8 cellular contexts compared by ENCODE assay signal in the genomic region with DNA sequence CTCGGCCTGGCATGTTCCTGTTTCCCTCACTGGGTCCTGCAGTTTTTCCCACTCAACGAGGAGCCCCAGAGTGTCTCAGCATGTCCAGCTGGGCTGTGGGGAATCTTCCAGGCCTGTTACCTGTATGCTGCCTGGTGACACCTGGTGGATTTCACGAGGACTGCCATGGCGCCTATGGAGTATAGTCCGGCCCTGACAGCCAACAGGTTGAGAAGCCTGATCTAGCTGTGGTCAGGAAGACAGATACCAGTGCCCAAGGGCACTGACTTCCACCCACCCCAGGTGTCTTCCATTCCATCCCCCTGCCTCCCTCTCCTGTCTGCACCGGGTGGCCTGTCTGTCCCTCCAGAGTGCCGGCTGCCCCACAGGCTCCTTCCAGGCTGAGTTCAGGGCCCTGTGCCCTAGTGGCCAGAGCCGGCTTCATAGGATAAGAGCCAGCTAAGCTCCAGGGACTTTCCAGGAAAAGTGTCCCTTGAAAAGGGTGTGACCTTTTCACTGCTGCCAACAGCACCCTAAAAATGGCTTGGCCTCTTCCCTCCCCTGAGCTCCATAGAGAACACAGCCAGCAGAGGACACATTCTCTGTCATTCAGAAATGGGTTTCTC.
DNase-seq lines count a peak whose midpoint lies in the region; ATAC-seq, FAIRE-seq and TF ChIP-seq lines count a peak whose summit lies in the region.
"Not testable (repeated sequence)": the region's sequence is repeated elsewhere in the genome, so short reads cannot be mapped to it uniquely, and the experiment has no call there.

No MANE protein-coding gene starts in this region.

- peak; percentile 12 for TF ChIP-seq CTCF in Calu3 (IDR thresholded peaks at IDR 0.05; ENCODE audit: unreplicated experiment)
- TF ChIP-seq CTCF in HFFc6 (IDR thresholded peaks at IDR 0.05) = peak; percentile 16; the same call in 1 of the 2 replicates
- peak; percentile 40 for TF ChIP-seq CTCF in VCaP (conservative IDR thresholded peaks at IDR 0.05)
- peak in 2 of 3 experiments; percentile 17 to 42; a peak in 2 of 6 replicates for TF ChIP-seq CTCF in K562 (IDR thresholded peaks at IDR 0.05 in 2 of 3, conservative IDR thresholded peaks at IDR 0.05 in 1 of 3; ENCODE audit: insufficient read depth in 2 of 3, low read depth in 1 of 3, low read length in 3 of 3)
- not testable (repeated sequence) for TF ChIP-seq CTCF in esophagus muscularis mucosa (IDR thresholded peaks at IDR 0.05); spleen (IDR thresholded peaks at IDR 0.05 in 8 of 11, conservative IDR thresholded peaks at IDR 0.05 in 3 of 11)

- POLR2A ChIA-PET in K562 (lab: Yijun Ruan, JAX) = not testable (repeated sequence)

- FAIRE-seq in K562 (lab: Jason Lieb, UNC) = not testable (repeated sequence)

- not testable (repeated sequence) for H3K79me2 ChIP-seq in K562 (ENCODE audit: control insufficient read depth, insufficient read depth, low read length)

- ATAC-seq in K562 = not testable (repeated sequence)
- peak; percentile 47 for ATAC-seq in left colon

- H3K4me3 Mint-ChIP-seq in Calu3 (ENCODE audit: low read depth, unreplicated experiment); HFFc6: not testable (repeated sequence)

- H3K36me3 ChIP-seq in K562 (ENCODE audit: control insufficient read depth, insufficient read depth, low read length); esophagus muscularis mucosa; spleen: not testable (repeated sequence)

- not testable (repeated sequence) for H3K4me1 Mint-ChIP-seq in Calu3 (ENCODE audit: low read depth, unreplicated experiment); HFFc6 (ENCODE audit: low read depth)

- H3K4me2 ChIP-seq in K562 (ENCODE audit: insufficient read depth, low read length) = not testable (repeated sequence)

- not testable (repeated sequence) for H3K9me1 ChIP-seq in K562 (ENCODE audit: control insufficient read depth, insufficient read depth, low read length)

- not testable (repeated sequence) for H3K27ac ChIP-seq in VCaP; K562 (ENCODE audit: extremely low read depth, low read depth, low read length); esophagus muscularis mucosa (replicated peaks in 1 of 4); spleen

- H2AFZ ChIP-seq in K562 (ENCODE audit: low read depth, low read length) = not testable (repeated sequence)

- H3K9me3 Mint-ChIP-seq in Calu3 (ENCODE audit: low read depth, unreplicated experiment); HFFc6: not testable (repeated sequence)

- DNase-seq in Calu3 = peak; percentile 73
- not testable (repeated sequence) for DNase-seq in HFFc6
- peak; percentile 26 for DNase-seq in NCI-H69 (lab: John Stamatoyannopoulos, UW)
- peak in 1 of 4 experiments; percentile 36 for DNase-seq in K562 (ENCODE audit: extremely low read depth in 1 of 4, low spot score in 3 of 4)
- peak; percentile 24 for DNase-seq in esophagus muscularis mucosa (ENCODE audit: extremely low spot score)
- DNase-seq in left colon = peak; percentile 38 to 74
- peak; percentile 66 for DNase-seq in spleen

- H3K9me3 ChIP-seq in K562 (replicated peaks; ENCODE audit: control insufficient read depth, insufficient read depth, low read depth, low read length); esophagus muscularis mucosa; spleen: not testable (repeated sequence)

- H3K4me1 ChIP-seq in K562 (replicated peaks in 1 of 2; ENCODE audit: control insufficient read depth in 2 of 2, insufficient read depth in 2 of 2, low read length in 2 of 2); esophagus muscularis mucosa: not testable (repeated sequence)
- H3K4me1 ChIP-seq in spleen = peaks cover 0 to 17% (median 7%) of the 10 kb centered on the region in 6 donors

- CTCF ChIA-PET in Calu3 (lab: Charles Lee); K562 (lab: Yijun Ruan, JAX; ENCODE audit: low intra/inter-chr PET ratio): not testable (repeated sequence)

- not testable (repeated sequence) for H3K27me3 Mint-ChIP-seq in Calu3 (ENCODE audit: unreplicated experiment); HFFc6 (ENCODE audit: insufficient read depth)

- BruUV-seq in Calu3 (replicated peaks; lab: Mats Ljungman, UMichigan); K562 (replicated peaks; lab: Mats Ljungman, UMichigan): not testable (repeated sequence)

- TF ChIP-seq RAD21 in K562 (CRISPR knock-in tag; conservative IDR thresholded peaks at IDR 0.05 in 1 of 2, IDR thresholded peaks at IDR 0.05 in 1 of 2) = peak in 1 of 2 experiments; percentile 36; a peak in 2 of 4 replicates

- TF ChIP-seq EP300 in K562 (IDR thresholded peaks at IDR 0.05; ENCODE audit: low read length); esophagus muscularis mucosa (IDR thresholded peaks at IDR 0.05): not testable (repeated sequence)

- H3K9ac ChIP-seq in K562 (ENCODE audit: insufficient read depth in 1 of 2, low read depth in 2 of 2, low read length in 2 of 2) = not testable (repeated sequence)

- not testable (repeated sequence) for H3K27me3 ChIP-seq in K562 (ENCODE audit: control insufficient read depth in 2 of 2, insufficient read depth in 2 of 2, low read length in 2 of 2); esophagus muscularis mucosa; spleen (replicated peaks in 1 of 7)

- not testable (repeated sequence) for H3K4me3 ChIP-seq in K562, esophagus muscularis mucosa, spleen

- WGBS in K562 (ENCODE audit: insufficient coverage, low coverage, missing lambda C conversion rate) = 0% methylated on average over 4 of the region's 8 CpGs
- 86% methylated on average over 8 of the region's 8 CpGs for WGBS in esophagus muscularis mucosa
- WGBS in spleen, 5 donors = 76 to 92% (median 84%) methylated on average over 7 to 8 of the region's 8 CpGs

- intact Hi-C loops in Calu3 (cut with micrococcal nuclease; ENCODE audit: unreplicated experiment); K562 (cut with micrococcal nuclease); esophagus muscularis mucosa (cut with DNase I); left colon (cut with DNase I, micrococcal nuclease); spleen (cut with DNase I; ENCODE audit: low total_unique reads): not testable (repeated sequence)

- in situ Hi-C loops in K562 (cut with MboI) = not testable (repeated sequence)

- H4K20me1 ChIP-seq in K562 (replicated peaks; ENCODE audit: control insufficient read depth, insufficient read depth, low read length) = not testable (repeated sequence)

- not testable (repeated sequence) for H3K36me3 Mint-ChIP-seq in Calu3 (ENCODE audit: insufficient read depth, unreplicated experiment); HFFc6 (ENCODE audit: low read depth)

- not testable (repeated sequence) for H3K27ac Mint-ChIP-seq in Calu3 (ENCODE audit: unreplicated experiment); HFFc6

- not testable (repeated sequence) for TF ChIP-seq POLR2A in K562 (conservative IDR thresholded peaks at IDR 0.05); esophagus muscularis mucosa (IDR thresholded peaks at IDR 0.05; ENCODE audit: low read depth); spleen (IDR thresholded peaks at IDR 0.05)

TF ChIP-seq in K562, 482 proteins besides CTCF, POLR2A, EP300 and RAD21:
- TF ChIP-seq YY1 (IDR thresholded peaks at IDR 0.05; ENCODE audit: borderline replicate concordance in 1 of 3, control insufficient read depth in 1 of 3, extremely low read depth in 1 of 3, insufficient read depth in 3 of 3, insufficient read length in 1 of 3, insufficient replicate concordance in 2 of 3, low read depth in 1 of 3, low read length in 2 of 3) = peak in 1 of 3 experiments; percentile 40
